In the genomic region with DNA sequence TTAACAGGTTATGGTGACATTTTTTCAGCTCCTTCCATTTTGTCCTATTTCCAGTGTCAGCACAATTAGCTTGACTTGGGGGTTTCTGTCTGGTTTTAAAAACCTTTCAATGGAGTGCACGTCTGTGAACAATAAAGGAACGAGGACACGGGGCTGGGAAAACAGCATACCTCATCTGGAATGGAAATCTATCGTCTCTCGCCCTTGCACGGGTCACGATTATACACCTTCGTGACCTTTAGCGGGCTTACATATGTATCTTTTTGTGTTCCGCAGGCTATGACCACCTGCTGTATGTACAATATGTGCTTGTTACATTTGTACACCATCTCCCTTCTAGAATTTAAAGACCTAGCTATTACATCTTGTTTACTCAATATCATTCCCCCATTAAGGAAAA, we compare ENCODE assay signal across 9 cellular contexts. TPM values are rescaled to one million over a fixed set of nuclear protein-coding genes. Genes with fewer than 3 reads are reported as not detected.
DNase-seq lines count a peak whose midpoint lies in the region; ATAC-seq and TF ChIP-seq lines count a peak whose summit lies in the region.
"Had no signal": no experiment of that assay in that cellular context is flagged by ENCODE, and none has a peak within 500 bp of the region (broad histone marks: within the 10 kb centered on the region; RNA-seq: fewer than 3 reads in every experiment).

No MANE protein-coding gene starts in this region.

- H2AK5ac ChIP-seq in mesendoderm (ENCODE audit: low read length) = peak overlapping the region; percentile 70

- no peak overlapping the region for H2BK15ac ChIP-seq in mesendoderm (replicated peaks; ENCODE audit: low read depth)

- ATAC-seq in left ventricle myocardium superior (no peak), HG02840 (IDR thresholded peaks at IDR 0.05; ENCODE audit: low FRiP score, unreplicated experiment) (no peak)

- H3K23ac ChIP-seq in mesendoderm (ENCODE audit: low read length) = no peak overlapping the region

- no peak for TF ChIP-seq CTCF in right atrium auricular region (IDR thresholded peaks at IDR 0.05)
- TF ChIP-seq CTCF in ascending aorta (IDR thresholded peaks at IDR 0.05) = no peak
- TF ChIP-seq CTCF in vagina (IDR thresholded peaks at IDR 0.05) = no peak

- intact Hi-C loops in left ventricle myocardium superior (cut with micrococcal nuclease) = loop anchor here (10.0 kb wide), 1 partner anchor 132 kb away; no protein-coding TSS in a partner anchor
- intact Hi-C loops in ascending aorta (cut with DNase I) = loop anchor here (5.0 kb wide), 1 partner anchor 130 kb away; no protein-coding TSS in a partner anchor
- intact Hi-C loops in vagina (cut with DNase I) = no loop called here

- H3K56ac ChIP-seq in mesendoderm (ENCODE audit: low read length) = peak overlapping the region; percentile 94

- peak overlapping the region; percentile 66 for H2BK5ac ChIP-seq in mesendoderm (ENCODE audit: low read length)

- H3K4ac ChIP-seq in mesendoderm (ENCODE audit: low read depth, low read length) = peak overlapping the region; percentile 100

- H3K36me3 ChIP-seq in right atrium auricular region (no peaks in the 10 kb centered on the region), ascending aorta (peaks cover 0 to 3% of the 10 kb centered on the region in 2 donors), mesendoderm (ENCODE audit: control insufficient read depth, insufficient read depth, low read length) (no peaks in the 10 kb centered on the region), vagina (no peaks in the 10 kb centered on the region)

- H3K9ac ChIP-seq in mesendoderm (ENCODE audit: low read length) = peak overlapping the region; percentile 80

- H3K79me2 ChIP-seq in mesendoderm (ENCODE audit: control insufficient read depth, insufficient read depth, low read length) = peaks cover 28% of the 10 kb centered on the region

- H2BK120ac ChIP-seq in mesendoderm (ENCODE audit: low read depth, low read length) = peak overlapping the region; percentile 75

- H3K27ac ChIP-seq in right atrium auricular region (peak overlapping the region; percentile 96 to 98), ascending aorta (peak overlapping the region; percentile 99 to 100), mesendoderm (ENCODE audit: low read depth, low read length) (peak overlapping the region; percentile 90), vagina (peak overlapping the region; percentile 100)

- H4K8ac ChIP-seq in mesendoderm (ENCODE audit: low read depth, low read length) = no peak overlapping the region

- H3K9me3 ChIP-seq in right atrium auricular region = no peaks in the 10 kb centered on the region
- no peaks in the 10 kb centered on the region for H3K9me3 ChIP-seq in ascending aorta
- H3K9me3 ChIP-seq in vagina = no peaks in the 10 kb centered on the region

- H3K4me3 ChIP-seq in right atrium auricular region (peak overlapping the region; percentile 39 to 58), ascending aorta (peak overlapping the region; percentile 55 to 69), mesendoderm (ENCODE audit: low read length) (no peak overlapping the region), vagina (peak overlapping the region; percentile 56 to 74)

- H3K18ac ChIP-seq in mesendoderm (ENCODE audit: low read length) = peak overlapping the region; percentile 100

- no peak for TF ChIP-seq POLR2A in vagina (IDR thresholded peaks at IDR 0.05)

- peak overlapping the region; percentile 57 for H3K4me2 ChIP-seq in mesendoderm (ENCODE audit: low read length)

- peak overlapping the region; percentile 47 for H4K5ac ChIP-seq in mesendoderm (ENCODE audit: low read length)

- peaks cover 0 to 79% of the 10 kb centered on the region in 2 donors for H3K4me1 ChIP-seq in right atrium auricular region
- peaks cover 15 to 69% of the 10 kb centered on the region in 2 donors for H3K4me1 ChIP-seq in ascending aorta
- peaks cover 35% of the 10 kb centered on the region for H3K4me1 ChIP-seq in mesendoderm (ENCODE audit: control insufficient read depth, low read depth, low read length)
- H3K4me1 ChIP-seq in vagina = peaks cover 86% of the 10 kb centered on the region

- H3K79me1 ChIP-seq in mesendoderm (ENCODE audit: low read length) = peaks cover 1% of the 10 kb centered on the region

- WGBS in mesendoderm (ENCODE audit: extremely low coverage, insufficient coverage, low lambda C conversion rate) = no CpG with 5 or more reads among the region's 10 CpGs

- no peak for DNase-seq in right atrium auricular region (ENCODE audit: low spot score)
- DNase-seq in left ventricle myocardium superior = no peak
- DNase-seq in ascending aorta (ENCODE audit: low spot score in 2 of 2) = no peak
- DNase-seq in mesendoderm = no peak
- DNase-seq in vagina (ENCODE audit: extremely low spot score in 2 of 2) = no peak
- no peak for DNase-seq in NCI-H345 treated with DMSO at 0.1 percent for 48 hours (lab: John Stamatoyannopoulos, UW; ENCODE audit: unreplicated experiment)
- DNase-seq in HCEC 1CT = no peak
- DNase-seq: T1000 had no signal

- no peaks in the 10 kb centered on the region for H3K27me3 ChIP-seq in right atrium auricular region
- H3K27me3 ChIP-seq in ascending aorta = no peaks in the 10 kb centered on the region
- H3K27me3 ChIP-seq in mesendoderm (ENCODE audit: insufficient read depth, low read length, poor library complexity) = no peaks in the 10 kb centered on the region
- no peaks in the 10 kb centered on the region for H3K27me3 ChIP-seq in vagina

RNA-seq across cellular contexts. Expression of gene ZNF532, which starts 2.3 kb away (rescaled TPM):
- total RNA-seq in right atrium auricular region = 10 to 100 TPM; 53.1 to 59.5 TPM
- total RNA-seq in left ventricle myocardium superior = 64.2 TPM
- 161 TPM for total RNA-seq in ascending aorta
- polyA plus RNA-seq in mesendoderm (2013, experiment 1 of 2) = 91.0 TPM
- 94.4 TPM for polyA plus RNA-seq in mesendoderm (2013, experiment 2 of 2)
- 77.1 TPM for total RNA-seq in vagina
